In the genomic region with DNA sequence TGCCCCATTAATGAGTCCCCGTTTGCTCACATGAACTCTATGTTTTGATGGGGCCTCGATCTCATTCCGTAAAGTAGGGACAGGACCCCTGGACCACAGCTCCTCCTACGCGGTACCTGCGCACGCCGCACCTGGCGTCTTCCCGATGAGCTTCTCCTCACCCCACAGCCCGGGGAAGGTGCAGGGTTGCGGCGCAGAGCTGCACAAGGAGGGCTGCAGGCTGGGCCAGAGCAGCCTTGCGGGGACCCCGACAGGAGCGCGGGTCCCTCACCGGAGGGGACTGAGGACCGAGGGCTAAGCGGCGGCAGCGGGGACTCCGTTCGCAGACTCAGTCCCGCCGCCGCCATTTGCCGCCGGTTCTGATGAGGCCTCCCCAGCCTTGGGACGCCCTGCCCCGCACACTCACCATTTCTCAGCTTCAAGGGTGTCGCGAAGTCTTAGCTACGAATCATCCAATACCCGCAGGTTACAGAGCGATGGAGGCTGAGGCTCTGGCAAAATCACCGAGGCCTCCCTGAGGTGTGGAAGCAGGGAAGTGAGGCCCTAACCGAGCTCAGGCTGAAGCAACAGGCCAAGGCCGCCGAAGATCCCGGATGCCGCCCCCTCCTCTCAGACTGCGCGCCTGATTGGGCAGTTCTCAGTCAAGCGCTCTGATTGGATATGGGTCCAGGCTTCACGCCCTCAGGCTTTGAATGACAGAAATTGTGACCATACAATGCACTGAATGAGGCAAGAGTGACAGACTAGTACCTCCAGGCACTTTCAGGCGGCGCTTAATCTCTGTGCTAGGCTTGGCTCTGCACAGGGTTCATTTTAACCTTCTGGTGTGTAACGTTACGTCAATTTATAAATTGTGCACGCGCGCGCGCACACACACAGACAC, we compare ENCODE assay signal across 8 cellular contexts. TPM values are rescaled to one million over a fixed set of nuclear protein-coding genes. Genes with fewer than 3 reads are reported as not detected.
DNase-seq lines count a peak whose midpoint lies in the region; ATAC-seq and TF ChIP-seq lines count a peak whose summit lies in the region.

No MANE protein-coding gene starts in this region.

- DNase-seq in DMS79 (lab: John Stamatoyannopoulos, UW) = peak; percentile 85
- peak; percentile 96 for DNase-seq in KG1 (lab: John Stamatoyannopoulos, UW)
- DNase-seq in RPMI7951 (ENCODE audit: low read depth) = peak; percentile 99
- peak; percentile 85 for DNase-seq in activated T-helper 9 cell treated with anti-CD3 and anti-CD28 coated beads, Interleukin-2, amount 50 U/mL, for 16 hours (ENCODE audit: low read depth)
- DNase-seq in fibroblast of the aortic adventitia (ENCODE audit: low read depth) = peak; percentile 100
- DNase-seq in natural killer cell treated with Interleukin-12 subunit alpha and Interleukin-12 subunit beta and Interleukin-15 and Interleukin-18, amount 100 ng/mL, for 72 hours (ENCODE audit: low spot score) = peak; percentile 95
- DNase-seq in stimulated activated naive CD4-positive, alpha-beta T cell treated with Interleukin-2 at 50 U/mL for 16 hours (lab: John Stamatoyannopoulos, UW) = peak; percentile 91

- no peak for TF ChIP-seq CTCF in fibroblast of the aortic adventitia (IDR thresholded peaks at IDR 0.05; ENCODE audit: insufficient read depth, low read length)

- H3K27me3 Mint-ChIP-seq in natural killer cell treated with Interleukin-12 subunit alpha and Interleukin-12 subunit beta and Interleukin-15 and Interleukin-18, amount 100 ng/mL, for 72 hours = no peaks in the 10 kb centered on the region

- peak overlapping the region; percentile 91 for H3K4me3 ChIP-seq in fibroblast of the aortic adventitia (ENCODE audit: low read depth, low read length)

- H3K36me3 Mint-ChIP-seq in natural killer cell treated with Interleukin-12 subunit alpha and Interleukin-12 subunit beta and Interleukin-15 and Interleukin-18, amount 100 ng/mL, for 72 hours = peaks cover 51% of the 10 kb centered on the region

- H3K4me1 Mint-ChIP-seq in natural killer cell treated with Interleukin-12 subunit alpha and Interleukin-12 subunit beta and Interleukin-15 and Interleukin-18, amount 100 ng/mL, for 72 hours (ENCODE audit: low read depth in 2 of 2) = peaks cover 47 to 52% of the 10 kb centered on the region in 2 donors

- H3K4me3 Mint-ChIP-seq in natural killer cell treated with Interleukin-12 subunit alpha and Interleukin-12 subunit beta and Interleukin-15 and Interleukin-18, amount 100 ng/mL, for 72 hours = peak overlapping the region; percentile 91

- peak overlapping the region; percentile 99 to 100 for H3K27ac Mint-ChIP-seq in natural killer cell treated with Interleukin-12 subunit alpha and Interleukin-12 subunit beta and Interleukin-15 and Interleukin-18, amount 100 ng/mL, for 72 hours

- ATAC-seq in GM21737 (IDR thresholded peaks at IDR 0.05; ENCODE audit: unreplicated experiment) = peak; percentile 100
- ATAC-seq in natural killer cell treated with Interleukin-12 subunit alpha and Interleukin-12 subunit beta and Interleukin-15 and Interleukin-18, amount 100 ng/mL, for 72 hours = peak; percentile 100

- peaks cover 14% of the 10 kb centered on the region for H3K9me3 Mint-ChIP-seq in natural killer cell treated with Interleukin-12 subunit alpha and Interleukin-12 subunit beta and Interleukin-15 and Interleukin-18, amount 100 ng/mL, for 72 hours

RNA-seq across cellular contexts. Expression of gene ZNF721, which starts 25.1 kb away (rescaled TPM):
- 9.5 and 13.8 TPM in 2 replicates for total RNA-seq in RPMI7951 (2014; rRNA removed; shearing (Covaris generic))
- 15.9 and 39.4 TPM in 2 replicates for total RNA-seq in fibroblast of the aortic adventitia (ENCODE audit: low replicate concordance)
- total RNA-seq in natural killer cell treated with Interleukin-12 subunit alpha and Interleukin-12 subunit beta and Interleukin-15 and Interleukin-18, amount 100 ng/mL, for 72 hours = 10 to 100 TPM; 30.7 to 48.6 TPM

RNA-seq across cellular contexts. Expression of gene PIGG, which starts 25.2 kb away (rescaled TPM):
- 16.1 and 22.9 TPM in 2 replicates for total RNA-seq in RPMI7951 (2014; rRNA removed; shearing (Covaris generic))
- 34.1 and 62.7 TPM in 2 replicates for total RNA-seq in fibroblast of the aortic adventitia (ENCODE audit: low replicate concordance)
- 10 to 100 TPM; 56.4 to 74.8 TPM for total RNA-seq in natural killer cell treated with Interleukin-12 subunit alpha and Interleukin-12 subunit beta and Interleukin-15 and Interleukin-18, amount 100 ng/mL, for 72 hours

Comparison
In these comparisons a context has a peak if more than half of its experiments do, and no peak if none do; other contexts are left out.
1. Peak in every context shown above with its lines: DNase-seq, ATAC-seq and H3K4me3 ChIP-seq.